In the genomic region with DNA sequence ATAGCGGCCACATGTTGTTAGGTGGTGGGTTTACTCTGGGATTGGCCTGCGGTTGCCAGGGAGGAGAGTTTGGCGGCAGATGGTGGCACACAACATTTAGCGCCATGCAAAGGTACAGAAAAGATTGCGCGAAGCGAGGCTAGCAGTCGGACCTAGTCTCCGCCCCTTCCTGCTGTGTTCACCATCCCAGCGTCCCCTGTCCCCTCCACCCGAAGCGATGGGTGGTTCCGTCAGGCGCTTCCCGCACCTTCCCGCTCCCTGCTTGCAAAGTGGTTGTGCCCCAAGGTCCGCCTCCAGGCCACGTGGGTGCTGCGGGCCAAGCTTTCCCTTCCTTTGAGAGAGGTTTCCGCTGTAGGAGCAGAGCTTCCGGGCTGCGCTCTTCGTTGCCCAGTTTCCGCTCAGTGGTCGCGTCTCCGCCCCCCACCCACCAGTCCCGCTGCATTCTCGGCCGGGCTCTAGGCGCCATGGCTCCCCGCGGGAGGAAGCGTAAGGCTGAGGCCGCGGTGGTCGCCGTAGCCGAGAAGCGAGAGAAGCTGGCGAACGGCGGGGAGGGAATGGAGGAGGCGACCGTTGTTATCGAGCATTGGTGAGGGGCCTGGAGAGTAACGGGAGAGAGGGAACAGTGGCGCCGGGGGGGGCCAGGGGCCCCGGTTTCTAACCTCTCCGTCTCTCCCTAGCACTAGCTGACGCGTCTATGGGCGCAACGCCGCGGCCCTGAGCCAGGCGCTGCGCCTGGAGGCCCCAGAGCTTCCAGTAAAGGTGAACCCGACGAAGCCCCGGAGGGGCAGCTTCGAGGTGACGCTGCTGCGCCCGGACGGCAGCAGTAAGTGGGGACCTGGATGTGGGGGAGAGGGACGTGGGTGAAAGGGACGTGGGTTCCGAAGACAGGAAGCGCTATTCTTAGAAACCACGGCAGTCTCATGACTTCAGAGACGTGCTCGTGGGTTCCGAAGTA, we compare ENCODE assay signal across 8 cellular contexts. TPM values are rescaled to one million over a fixed set of nuclear protein-coding genes. Genes with fewer than 3 reads are reported as not detected.
DNase-seq lines count a peak whose midpoint lies in the region; ATAC-seq and TF ChIP-seq lines count a peak whose summit lies in the region.

A gene with protein sequence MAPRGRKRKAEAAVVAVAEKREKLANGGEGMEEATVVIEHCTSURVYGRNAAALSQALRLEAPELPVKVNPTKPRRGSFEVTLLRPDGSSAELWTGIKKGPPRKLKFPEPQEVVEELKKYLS (plus strand): TSS at position 360 of the 955 bp plus-strand sequence. CDS start 105 bp downstream, at position 465.

- H3K9me3 ChIP-seq in Panc1 (ENCODE audit: control insufficient read depth, insufficient read depth, low read depth, low read length) (no peaks in the 10 kb centered on the region), muscle layer of colon (ENCODE audit: low read length) (no peaks in the 10 kb centered on the region)

- ATAC-seq in GM21723 (IDR thresholded peaks at IDR 0.05; ENCODE audit: unreplicated experiment) (peak; percentile 93), Panc1 (peak; percentile 97), esophagus mucosa (peak; percentile 99)

- peak within 1 kb of the TSS; percentile 96 to 99 for H3K4me3 ChIP-seq in Panc1 (ENCODE audit: low read depth in 2 of 2, low read length in 2 of 2)
- peak within 1 kb of the TSS; percentile 59 to 89 for H3K4me3 ChIP-seq in muscle layer of colon (ENCODE audit: low read depth in 1 of 2, low read length in 2 of 2)

- H3K36me3 ChIP-seq in Panc1 (ENCODE audit: control insufficient read depth, insufficient read depth, low read length), result peaks cover 18% of the 10 kb centered on the region; the same call in 1 of the 2 replicates
- peaks cover 60% of the 10 kb centered on the region for H3K36me3 ChIP-seq in muscle layer of colon (ENCODE audit: insufficient read depth, low read length)

- no peaks in the 10 kb centered on the region for H3K27me3 ChIP-seq in Panc1 (ENCODE audit: control insufficient read depth, insufficient read depth, low read length)
- no peaks in the 10 kb centered on the region for H3K27me3 ChIP-seq in muscle layer of colon (ENCODE audit: control insufficient read depth in 1 of 2, insufficient read depth in 2 of 2, low read length in 2 of 2)

- CTCF ChIA-PET in Panc1 (lab: Charles Lee), result interaction anchor here (1.1 kb wide), 1 partner anchor 59 kb away, joined by 4 read pairs; no protein-coding TSS in a partner anchor

- H3K4me1 ChIP-seq in Panc1 (ENCODE audit: control insufficient read depth, insufficient read depth, low read length), result peaks cover 11% of the 10 kb centered on the region
- peaks cover 17% of the 10 kb centered on the region for H3K4me1 ChIP-seq in muscle layer of colon (ENCODE audit: insufficient read depth, low read length)

- in situ Hi-C loops in Panc1 (cut with HindIII; ENCODE audit: low pct_unique_long_range_greater_than_20kb, low sequenced_read_pairs), result no loop called here

- H3K27ac ChIP-seq in Panc1 (ENCODE audit: low read length) (peak within 1 kb of the TSS; percentile 96), muscle layer of colon (ENCODE audit: low read depth, low read length) (peak within 1 kb of the TSS; percentile 75)

- TF ChIP-seq CTCF in Panc1 (IDR thresholded peaks at IDR 0.05), result no peak

- peak within 1 kb of the TSS; percentile 97 for H3K9ac ChIP-seq in muscle layer of colon (ENCODE audit: low read length)

- BruUV-seq in Panc1 (replicated peaks; lab: Mats Ljungman, UMichigan), result no TSS peak

- peak; percentile 93 for DNase-seq in DMS53 (lab: John Stamatoyannopoulos, UW)
- peak; percentile 99 for DNase-seq in KG1 (lab: John Stamatoyannopoulos, UW)
- peak; percentile 88 for DNase-seq in Panc1 (ENCODE audit: low read depth, low spot score)
- DNase-seq in activated T-cell treated with anti-CD3 and anti-CD28 coated beads, Interleukin-2, amount 50 U/mL, for 48 hours, result peak; percentile 98
- peak; percentile 88 for DNase-seq in stimulated activated CD8-positive, alpha-beta memory T cell treated with anti-CD3 and anti-CD28 coated beads, Interleukin-7, amount 100 ng/mL, for 24 hours (ENCODE audit: low read depth)

- POLR2A ChIA-PET in Panc1 (lab: Charles Lee), result interaction anchor here (0.5 kb wide), 1 partner anchor 427 kb away, joined by 4 read pairs; no protein-coding TSS in a partner anchor

- intact Hi-C loops in Panc1 (cut with micrococcal nuclease; ENCODE audit: unreplicated experiment), result no loop called here

RNA-seq across cellular contexts. Expression of the gene that starts here (rescaled TPM):
- total RNA-seq in Panc1 (2021; ENCODE audit: unreplicated experiment), result 112 TPM
- 115 TPM for polyA plus RNA-seq in Panc1 (2012; ENCODE audit: insufficient read length)
- 120 TPM for total RNA-seq in esophagus mucosa

Comparison
In these comparisons a context has a peak if more than half of its experiments do, and no peak if none do; other contexts are left out.
1. Peak in every context shown above with its lines: DNase-seq, ATAC-seq, H3K4me3 ChIP-seq and H3K27ac ChIP-seq.